18 cellular contexts compared by ENCODE assay signal in genomic region chr10:34397324-34397723, GRCh38.
DNase-seq lines count a peak whose midpoint lies in the region; ATAC-seq and TF ChIP-seq lines count a peak whose summit lies in the region.
"Had no signal": no experiment of that assay in that cellular context is flagged by ENCODE, and none has a peak within 500 bp of the region (broad histone marks: within the 10 kb centered on the region; RNA-seq: fewer than 3 reads in every experiment).

No MANE protein-coding gene starts in this region.

- H3K9ac ChIP-seq in skeletal muscle tissue (ENCODE audit: low read depth in 1 of 3, low read length in 3 of 3): no peak overlapping the region

- TF ChIP-seq CTCF in esophagus muscularis mucosa (IDR thresholded peaks at IDR 0.05): no peak

- no peaks in the 10 kb centered on the region for H3K9me3 ChIP-seq in skeletal muscle tissue (ENCODE audit: control insufficient read depth in 3 of 3, low read length in 3 of 3)
- H3K9me3 ChIP-seq in esophagus muscularis mucosa: no peaks in the 10 kb centered on the region
- H3K9me3 ChIP-seq: SJSA1 had no signal

- TF ChIP-seq POLR2A in esophagus muscularis mucosa (IDR thresholded peaks at IDR 0.05; ENCODE audit: low read depth): no peak

- no peak for ATAC-seq in left colon
- no peak for ATAC-seq in left lobe of liver
- ATAC-seq: activated T-helper 17 cell treated with anti-CD3 and anti-CD28 coated beads, Interleukin-2, amount 50 U/mL, for 72 hours; stimulated activated memory B cell treated with anti-CD40 and anti-IgM and Interleukin-4, amounts not matched to agents 10 μg/mL and 1 μg/mL and 100 μg/mL, for 72 hours had no signal

- no peaks in the 10 kb centered on the region for H3K4me1 ChIP-seq in skeletal muscle tissue (ENCODE audit: control insufficient read depth in 3 of 3, insufficient read depth in 3 of 3, low read length in 3 of 3)
- peaks cover 0 to 9% (median 3%) of the 10 kb centered on the region in 4 donors for H3K4me1 ChIP-seq in esophagus muscularis mucosa
- H3K4me1 ChIP-seq: SJSA1 had no signal

- H3K36me3 ChIP-seq in skeletal muscle tissue (ENCODE audit: control insufficient read depth in 3 of 3, insufficient read depth in 3 of 3, low read length in 3 of 3): no peaks in the 10 kb centered on the region
- H3K36me3 ChIP-seq in esophagus muscularis mucosa: no peaks in the 10 kb centered on the region
- H3K36me3 ChIP-seq: SJSA1 had no signal

- DNase-seq in GM04503 (ENCODE audit: low read depth) (peak; percentile 57), amniotic epithelial cell (ENCODE audit: low read depth) (peak; percentile 84), fibroblast of the conjunctiva (ENCODE audit: low read depth) (peak; percentile 68), esophagus muscularis mucosa (ENCODE audit: extremely low spot score) (no peak), NCI-H1436 (lab: John Stamatoyannopoulos, UW) (no peak), left colon (no peak), left lobe of liver (ENCODE audit: low spot score) (no peak)
- DNase-seq: activated CD4-positive, alpha-beta memory T cell treated with anti-CD3 and anti-CD28 coated beads for 36 hours; central memory CD4-positive, alpha-beta T cell; hypothalamus; NCI-H1092; NCI-H2171; NK-92 treated with Interleukin-12 subunit alpha and Interleukin-12 subunit beta, amount 100 ng/mL, for 24 hours had no signal

- no peak overlapping the region for H3K4me3 ChIP-seq in skeletal muscle tissue (ENCODE audit: low read length in 3 of 3)
- no peak overlapping the region for H3K4me3 ChIP-seq in esophagus muscularis mucosa
- H3K4me3 ChIP-seq: lung, SJSA1 had no signal

- intact Hi-C loops in esophagus muscularis mucosa (cut with DNase I) (no loop called here), left colon (cut with DNase I, micrococcal nuclease) (no loop called here)

- WGBS in esophagus muscularis mucosa: 43% methylated on average over 1 of the region's 1 CpG

- no peaks in the 10 kb centered on the region for H3K27me3 ChIP-seq in skeletal muscle tissue (ENCODE audit: control insufficient read depth in 3 of 3, insufficient read depth in 3 of 3, low read length in 3 of 3)
- no peaks in the 10 kb centered on the region for H3K27me3 ChIP-seq in esophagus muscularis mucosa
- H3K27me3 ChIP-seq: SJSA1 had no signal

- H3K27ac ChIP-seq in skeletal muscle tissue (ENCODE audit: low read depth, low read length): peak overlapping the region; percentile 23
- peak overlapping the region in 1 of 4 donors; percentile 3 for H3K27ac ChIP-seq in esophagus muscularis mucosa (replicated peaks in 1 of 4)
- H3K27ac ChIP-seq: SJSA1 had no signal

- TF ChIP-seq EP300 in esophagus muscularis mucosa (IDR thresholded peaks at IDR 0.05): no peak

Comparison
In these comparisons a context has a peak if more than half of its experiments do, and no peak if none do; other contexts are left out.
1. DNase-seq: peak in GM04503 (single experiment), amniotic epithelial cell (single experiment) and fibroblast of the conjunctiva (single experiment); none in esophagus muscularis mucosa (single experiment), NCI-H1436 (single experiment), left colon (0 of 2) and left lobe of liver (single experiment).